In genomic region chr3:131444180-131444579, GRCh38 we compare ENCODE assay signal across 23 cellular contexts.
"Had no signal": no experiment of that assay in that cellular context is flagged by ENCODE, and none has a peak within 500 bp of the region (broad histone marks: within the 10 kb centered on the region; RNA-seq: fewer than 3 reads in every experiment).

No MANE protein-coding gene starts in this region.

- H3K9ac ChIP-seq: KMS-11 had no signal

- H3K9me3 ChIP-seq: SJSA1 had no signal

- H3K27me3 ChIP-seq: MG63, SJSA1 had no signal

- H3K36me3 ChIP-seq: MG63, SJSA1 had no signal

- DNase-seq: Kasumi-1, MG63, NCI-H1092, NCI-H1105 treated with DMSO at 0.1 percent for 48 hours, NCI-H1417 treated with DMSO at 0.1 percent for 48 hours, NCI-H1694, NCI-H187 treated with DMSO at 0.1 percent for 48 hours, NCI-H2029 treated with DMSO at 0.1 percent for 48 hours, NCI-H2171 treated with DMSO at 0.1 percent for 48 hours, NCI-H345, NCI-H446 treated with DMSO at 0.1 percent for 48 hours, NCI-H524 treated with DMSO at 0.1 percent for 48 hours, NCI-H69, NCI-H774, PC-3, SHP77, T-helper 2 cell had no signal

- H3K27ac ChIP-seq: KMS-11, RWPE1, SJSA1, SK-N-MC had no signal

- H3K4me1 ChIP-seq: SJSA1 had no signal

- FAIRE-seq: K562 had no signal

- H3K4me3 ChIP-seq: K562, MG63, SJSA1, SK-N-MC had no signal

- ATAC-seq: K562, Panc1, PC-3 had no signal

- H3K4me2 ChIP-seq: KMS-11 had no signal
